Comparison of ENCODE assay signal across 17 cellular contexts in the genomic region with DNA sequence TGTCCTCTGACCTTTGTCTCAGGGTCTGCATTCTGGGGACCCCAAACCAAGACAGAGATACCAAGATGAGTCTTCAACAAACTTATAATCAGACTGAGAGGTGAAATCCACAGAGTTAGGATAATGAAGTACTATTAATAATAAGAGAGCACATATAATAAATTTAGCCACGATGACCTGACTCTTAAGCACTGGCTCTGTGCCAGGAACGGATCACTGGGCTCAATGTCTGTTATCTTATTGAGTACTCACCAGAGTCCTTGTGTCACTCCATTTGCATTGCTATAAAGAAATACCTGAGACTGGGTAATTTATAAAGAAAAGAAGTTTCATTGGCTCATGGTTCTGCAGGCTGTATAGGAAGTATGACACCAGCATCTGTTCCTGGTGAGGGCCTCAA. TPM values are rescaled to one million over a fixed set of nuclear protein-coding genes. Genes with fewer than 3 reads are reported as not detected.
DNase-seq lines count a peak whose midpoint lies in the region; ATAC-seq and TF ChIP-seq lines count a peak whose summit lies in the region.
"Had no signal": no experiment of that assay in that cellular context is flagged by ENCODE, and none has a peak within 500 bp of the region (broad histone marks: within the 10 kb centered on the region; RNA-seq: fewer than 3 reads in every experiment).

No MANE protein-coding gene starts in this region.

- H3K4me3 Mint-ChIP-seq in memory B cell (no peak overlapping the region), nephron progenitor cell (no peak overlapping the region)
- H3K4me3 Mint-ChIP-seq: CD4-positive, CD25-positive, alpha-beta regulatory T cell; GM23338 had no signal

- H3K4me1 Mint-ChIP-seq in memory B cell, result peaks cover 8% of the 10 kb centered on the region
- H3K4me1 Mint-ChIP-seq in nephron progenitor cell, result no peaks in the 10 kb centered on the region
- H3K4me1 Mint-ChIP-seq: CD4-positive, CD25-positive, alpha-beta regulatory T cell had no signal

- H3K27ac Mint-ChIP-seq in memory B cell, result peak overlapping the region; percentile 25
- H3K27ac Mint-ChIP-seq in nephron progenitor cell, result no peak overlapping the region
- H3K27ac Mint-ChIP-seq: CD4-positive, CD25-positive, alpha-beta regulatory T cell; GM23338 had no signal

- no peak for TF ChIP-seq POLR2A in thyroid gland (IDR thresholded peaks at IDR 0.05)

- H3K36me3 Mint-ChIP-seq in memory B cell (peaks cover 4% of the 10 kb centered on the region), nephron progenitor cell (ENCODE audit: low read depth) (no peaks in the 10 kb centered on the region)
- H3K36me3 Mint-ChIP-seq: CD4-positive, CD25-positive, alpha-beta regulatory T cell had no signal

- 11% methylated on average over 2 of the region's 2 CpGs for WGBS in right cardiac atrium
- 5 to 14% methylated on average over 2 of the region's 2 CpGs for WGBS in thyroid gland, 2 donors

- H3K27me3 ChIP-seq in right cardiac atrium (ENCODE audit: control insufficient read depth, insufficient read depth) (no peaks in the 10 kb centered on the region), thyroid gland (no peaks in the 10 kb centered on the region)
- H3K27me3 ChIP-seq: BLaER1 treated with 17β-estradiol and CSF1 and Interleukin-3, amounts not matched to agents 10 nM and 100 nM had no signal

- no peaks in the 10 kb centered on the region for H3K9me3 ChIP-seq in right cardiac atrium (ENCODE audit: control insufficient read depth, low read length)
- no peaks in the 10 kb centered on the region for H3K9me3 ChIP-seq in thyroid gland

- H3K27me3 Mint-ChIP-seq in memory B cell (no peaks in the 10 kb centered on the region), nephron progenitor cell (ENCODE audit: low read depth, poor library complexity) (peaks cover 27% of the 10 kb centered on the region)

- peak; percentile 68 for DNase-seq in NCI-H82 (lab: John Stamatoyannopoulos, UW)
- DNase-seq in NCI-H82 treated with DMSO at 0.1 percent for 48 hours (lab: John Stamatoyannopoulos, UW; ENCODE audit: unreplicated experiment), result no peak
- DNase-seq in left ventricle myocardium superior, result peak; percentile 54
- DNase-seq in right cardiac atrium, result no peak
- no peak for DNase-seq in memory B cell (ENCODE audit: low spot score in 2 of 2)
- DNase-seq in thyroid gland, result peak; percentile 61 to 70
- no peak for DNase-seq in SKM-1 treated with dmso at 0.1 percent for 144 hours (lab: John Stamatoyannopoulos, UW; ENCODE audit: unreplicated experiment)
- DNase-seq in nephron progenitor cell, result no peak
- DNase-seq: ACHN; Calu3; CD4-positive, CD25-positive, alpha-beta regulatory T cell; DMS153; DMS79 treated with DMSO at 0.1 percent for 48 hours; GDM1; H7 had no signal

- TF ChIP-seq CTCF in thyroid gland (IDR thresholded peaks at IDR 0.05), result no peak
- TF ChIP-seq CTCF in nephron progenitor cell (IDR thresholded peaks at IDR 0.05), result no peak

- H3K27ac ChIP-seq in right cardiac atrium (ENCODE audit: low read length) (no peak overlapping the region), thyroid gland (no peak overlapping the region)
- H3K27ac ChIP-seq: BLaER1 treated with 17β-estradiol and CSF1 and Interleukin-3, amounts not matched to agents 10 nM and 100 nM had no signal

- H3K4me3 ChIP-seq in right cardiac atrium (ENCODE audit: low read length), result no peak overlapping the region
- H3K4me3 ChIP-seq in thyroid gland (replicated peaks in 1 of 3), result no peak overlapping the region
- H3K4me3 ChIP-seq: BLaER1 treated with 17β-estradiol and CSF1 and Interleukin-3, amounts not matched to agents 10 nM and 100 nM; GM23338 had no signal

- no peaks in the 10 kb centered on the region for H3K36me3 ChIP-seq in thyroid gland
- H3K36me3 ChIP-seq: BLaER1 treated with 17β-estradiol and CSF1 and Interleukin-3, amounts not matched to agents 10 nM and 100 nM had no signal

- no peaks in the 10 kb centered on the region for H3K4me1 ChIP-seq in right cardiac atrium (ENCODE audit: control insufficient read depth, insufficient read depth, low read length)
- H3K4me1 ChIP-seq in thyroid gland, result peaks cover 6 to 31% of the 10 kb centered on the region in 2 donors

- intact Hi-C loops in left ventricle myocardium superior (cut with micrococcal nuclease) (no loop called here), right cardiac atrium (cut with DNase I) (no loop called here), thyroid gland (cut with DNase I) (no loop called here)

- peak; percentile 42 for ATAC-seq in left ventricle myocardium superior
- no peak for ATAC-seq in right cardiac atrium
- ATAC-seq in memory B cell (ENCODE audit: low read depth), result no peak
- ATAC-seq: GM23338 had no signal

- H3K9me3 Mint-ChIP-seq in memory B cell, result peaks cover 3% of the 10 kb centered on the region
- H3K9me3 Mint-ChIP-seq in nephron progenitor cell, result peaks cover 12% of the 10 kb centered on the region

RNA-seq across cellular contexts. Expression of a gene that starts 18.9 kb away (rescaled TPM):
- total RNA-seq in left ventricle myocardium superior (6.1 TPM), right cardiac atrium (1 to 10 TPM; 4.7 to 9.1 (median 6.5) TPM), thyroid gland (100 to 1,000 TPM in 2 of 4 donors, 10 to 100 TPM in 2; 77.8 to 145 (median 105) TPM)
- polyA plus RNA-seq in right cardiac atrium, result 5.7 TPM

RNA-seq across cellular contexts. Expression of a gene that starts 22.1 kb away (rescaled TPM):
- 23.1 TPM for total RNA-seq in left ventricle myocardium superior
- 10 to 100 TPM; 14.6 to 17.8 (median 16.7) TPM for total RNA-seq in right cardiac atrium
- 17.1 TPM for polyA plus RNA-seq in right cardiac atrium
- 1 to 10 TPM; 2.3 to 8.5 (median 4.6) TPM for total RNA-seq in thyroid gland

Comparison
In these comparisons a context has a peak if more than half of its experiments do, and no peak if none do; other contexts are left out.
1. DNase-seq: peak in NCI-H82 (single experiment), left ventricle myocardium superior (single experiment) and thyroid gland (2 of 2); none in NCI-H82 treated with DMSO at 0.1 percent for 48 hours (single experiment), right cardiac atrium (0 of 3), memory B cell (0 of 2), SKM-1 treated with dmso at 0.1 percent for 144 hours (single experiment) and nephron progenitor cell (single experiment).
2. RNA of a gene that starts 18.9 kb away (total RNA-seq): 77.8 to 145 TPM in thyroid gland; 4.7 to 9.1 TPM in right cardiac atrium and 6.1 TPM in left ventricle myocardium superior (single experiment); every median in the first group is over 4 times any median in the second.